ENCODE assay signal across 26 cellular contexts in genomic region chr2:6785511-6785910, GRCh38.
"Had no signal": no experiment of that assay in that cellular context is flagged by ENCODE, and none has a peak within 500 bp of the region (broad histone marks: within the 10 kb centered on the region; RNA-seq: fewer than 3 reads in every experiment).

No MANE protein-coding gene starts in this region.

- H3K36me3 Mint-ChIP-seq: naive thymus-derived CD4-positive, alpha-beta T cell; natural killer cell treated with Interleukin-12 subunit alpha and Interleukin-12 subunit beta and Interleukin-15 and Interleukin-18, amount 100 ng/mL, for 72 hours; stimulated activated memory B cell treated with anti-CD40 and anti-IgM and Interleukin-4, amounts not matched to agents 10 μg/mL and 1 μg/mL and 100 μg/mL, for 72 hours had no signal

- H3K4me1 ChIP-seq: parathyroid adenoma, psoas muscle, right lobe of liver, vagina had no signal

- ATAC-seq: mucosa of descending colon; naive thymus-derived CD4-positive, alpha-beta T cell; natural killer cell treated with Interleukin-12 subunit alpha and Interleukin-12 subunit beta and Interleukin-15 and Interleukin-18, amount 100 ng/mL, for 72 hours; psoas muscle; right lobe of liver; stimulated activated memory B cell treated with anti-CD40 and anti-IgM and Interleukin-4, amounts not matched to agents 10 μg/mL and 1 μg/mL and 100 μg/mL, for 72 hours; stimulated activated naive CD8-positive, alpha-beta T cell treated with anti-CD3 and anti-CD28 coated beads, Interleukin-15, amount 100 ng/mL, for 72 hours had no signal

- H3K4me3 Mint-ChIP-seq: naive thymus-derived CD4-positive, alpha-beta T cell; natural killer cell treated with Interleukin-12 subunit alpha and Interleukin-12 subunit beta and Interleukin-15 and Interleukin-18, amount 100 ng/mL, for 72 hours; neural crest cell; stimulated activated memory B cell treated with anti-CD40 and anti-IgM and Interleukin-4, amounts not matched to agents 10 μg/mL and 1 μg/mL and 100 μg/mL, for 72 hours; stimulated activated naive CD8-positive, alpha-beta T cell treated with anti-CD3 and anti-CD28 coated beads, Interleukin-15, amount 100 ng/mL, for 72 hours had no signal

- H3K9me3 Mint-ChIP-seq: naive thymus-derived CD4-positive, alpha-beta T cell; natural killer cell treated with Interleukin-12 subunit alpha and Interleukin-12 subunit beta and Interleukin-15 and Interleukin-18, amount 100 ng/mL, for 72 hours; neural crest cell; stimulated activated naive CD8-positive, alpha-beta T cell treated with anti-CD3 and anti-CD28 coated beads, Interleukin-15, amount 100 ng/mL, for 72 hours had no signal

- H3K27ac Mint-ChIP-seq: naive thymus-derived CD4-positive, alpha-beta T cell; natural killer cell treated with Interleukin-12 subunit alpha and Interleukin-12 subunit beta and Interleukin-15 and Interleukin-18, amount 100 ng/mL, for 72 hours; stimulated activated memory B cell treated with anti-CD40 and anti-IgM and Interleukin-4, amounts not matched to agents 10 μg/mL and 1 μg/mL and 100 μg/mL, for 72 hours; stimulated activated naive CD8-positive, alpha-beta T cell treated with anti-CD3 and anti-CD28 coated beads, Interleukin-15, amount 100 ng/mL, for 72 hours had no signal

- H3K36me3 ChIP-seq: left ventricle myocardium inferior, neutrophil, right lobe of liver, tibial nerve, upper lobe of left lung, vagina had no signal

- H2AFZ ChIP-seq: parathyroid adenoma had no signal

- H3K27me3 ChIP-seq: neutrophil, right lobe of liver, tibial nerve, upper lobe of left lung, vagina had no signal

- DNase-seq: hippocampal formation; kidney; left ventricle myocardium inferior; midbrain; mucosa of descending colon; naive thymus-derived CD4-positive, alpha-beta T cell; occipital lobe; psoas muscle; right lobe of liver; stimulated activated CD4-positive, alpha-beta T cell treated with anti-CD3 and anti-CD28 coated beads, Interleukin-1b, Interleukin-23, amount 100 ng/mL, for 48 hours; stimulated activated CD4-positive, alpha-beta T cell treated with anti-CD3 and anti-CD28 coated beads, Interleukin-2, amount 100 ng/mL, for 48 hours; stimulated activated CD4-positive, alpha-beta T cell treated with anti-CD3 and anti-CD28 coated beads, Interleukin-4, amount 100 ng/mL, for 4 hours; stimulated activated CD8-positive, alpha-beta memory T cell treated with anti-CD3 and anti-CD28 coated beads, Interleukin-4, amount 100 ng/mL, for 48 hours; stimulated activated naive CD4-positive, alpha-beta T cell treated with Interleukin-2 at 50 U/mL for 16 hours; stimulated activated naive CD8-positive, alpha-beta T cell treated with anti-CD3 and anti-CD28 coated beads, Interleukin-15, amount 100 ng/mL, for 72 hours; substantia nigra; upper lobe of left lung had no signal

- H3K9me3 ChIP-seq: left ventricle myocardium inferior, mucosa of descending colon, neutrophil, psoas muscle, right lobe of liver, tibial nerve, upper lobe of left lung, vagina had no signal

- H3K27me3 Mint-ChIP-seq: stimulated activated naive CD8-positive, alpha-beta T cell treated with anti-CD3 and anti-CD28 coated beads, Interleukin-15, amount 100 ng/mL, for 72 hours had no signal

- H3K4me2 ChIP-seq: smooth muscle cell had no signal

- H3K4me3 ChIP-seq: left ventricle myocardium inferior, lung, mucosa of descending colon, psoas muscle, right lobe of liver, smooth muscle cell, tibial nerve, upper lobe of left lung, vagina had no signal

- H3K9ac ChIP-seq: parathyroid adenoma had no signal

- H3K4me1 Mint-ChIP-seq: neural crest cell had no signal

- H3K27ac ChIP-seq: left ventricle myocardium inferior, neutrophil, parathyroid adenoma, psoas muscle, right lobe of liver, tibial nerve, upper lobe of left lung, vagina had no signal
